18 cellular contexts compared by ENCODE assay signal in genomic region chr6:17536586-17536985, GRCh38.
DNase-seq lines count a peak whose midpoint lies in the region; ATAC-seq and TF ChIP-seq lines count a peak whose summit lies in the region.
"Had no signal": no experiment of that assay in that cellular context is flagged by ENCODE, and none has a peak within 500 bp of the region (broad histone marks: within the 10 kb centered on the region; RNA-seq: fewer than 3 reads in every experiment).

No MANE protein-coding gene starts in this region.

- H3K27me3 ChIP-seq in CD8-positive, alpha-beta T cell (ENCODE audit: insufficient read depth, low read length) = no peaks in the 10 kb centered on the region
- H3K27me3 ChIP-seq: BLaER1, esophagus squamous epithelium, hepatocyte, left lung had no signal

- H3K27ac ChIP-seq in CD8-positive, alpha-beta T cell (ENCODE audit: low read depth, low read length) = no peak overlapping the region
- H3K27ac ChIP-seq: BLaER1, esophagus squamous epithelium, hepatocyte, left lung had no signal

- H3K4me1 Mint-ChIP-seq in CD8-positive, alpha-beta T cell (ENCODE audit: low read depth) = no peaks in the 10 kb centered on the region
- H3K4me1 Mint-ChIP-seq: activated CD8-positive, alpha-beta memory T cell treated with anti-CD3 and anti-CD28 coated beads, Interleukin-2, amount 10 ng/mL, durations not matched to agents 7 days and 5 days had no signal

- no peak overlapping the region for H3K4me3 ChIP-seq in CD8-positive, alpha-beta T cell (ENCODE audit: low read depth, low read length)
- H3K4me3 ChIP-seq: BLaER1, esophagus squamous epithelium, hepatocyte, left lung had no signal

- DNase-seq in GM10248 (ENCODE audit: extremely low spot score) = peak; percentile 47
- no peak for DNase-seq in CD8-positive, alpha-beta T cell
- no peak for DNase-seq in kidney tubule cell (ENCODE audit: low spot score)
- no peak for DNase-seq in GM19238 (ENCODE audit: insufficient read length, low spot score)
- DNase-seq: activated CD8-positive, alpha-beta memory T cell treated with anti-CD3 and anti-CD28 coated beads, Interleukin-2, amount 10 ng/mL, durations not matched to agents 7 days and 5 days; esophagus squamous epithelium; HCEC 1CT; left lung; NCI-H2029; right cardiac atrium; SHP77 treated with DMSO at 0.1 percent for 48 hours had no signal

- no peak for TF ChIP-seq CTCF in GM10248 (IDR thresholded peaks at IDR 0.05; ENCODE audit: control extremely low read depth, extremely low read depth, low read depth, missing control alignments)
- no peak for TF ChIP-seq CTCF in CD8-positive, alpha-beta T cell (IDR thresholded peaks at IDR 0.05)

- POLR2A ChIA-PET in GM10248 (lab: Yijun Ruan, JAX) = no interaction called here
- POLR2A ChIA-PET in CD8-positive, alpha-beta T cell (lab: Charles Lee) = no interaction called here

- ATAC-seq in GM18508 (IDR thresholded peaks at IDR 0.05; ENCODE audit: insufficient read depth, unreplicated experiment) (peak; percentile 77), GM21576 (IDR thresholded peaks at IDR 0.05; ENCODE audit: unreplicated experiment) (peak; percentile 75), HG03378 (IDR thresholded peaks at IDR 0.05; ENCODE audit: unreplicated experiment) (peak; percentile 63), HG03097 (IDR thresholded peaks at IDR 0.05; ENCODE audit: low FRiP score, unreplicated experiment) (no peak)
- ATAC-seq in CD8-positive, alpha-beta T cell = no peak
- ATAC-seq: activated CD8-positive, alpha-beta memory T cell treated with anti-CD3 and anti-CD28 coated beads, Interleukin-2, amount 10 ng/mL, durations not matched to agents 7 days and 5 days; left lung; right cardiac atrium had no signal

- H3K27ac Mint-ChIP-seq in CD8-positive, alpha-beta T cell = no peak overlapping the region
- H3K27ac Mint-ChIP-seq: activated CD8-positive, alpha-beta memory T cell treated with anti-CD3 and anti-CD28 coated beads, Interleukin-2, amount 10 ng/mL, durations not matched to agents 7 days and 5 days; dendritic cell treated with granulocyte-macrophage colony-stimulating factor and Interleukin-4, amounts not matched to agents 40 ng/mL and 50 ng/mL, for 4 days had no signal

- H3K4me3 Mint-ChIP-seq in CD8-positive, alpha-beta T cell = no peak overlapping the region
- H3K4me3 Mint-ChIP-seq: activated CD8-positive, alpha-beta memory T cell treated with anti-CD3 and anti-CD28 coated beads, Interleukin-2, amount 10 ng/mL, durations not matched to agents 7 days and 5 days; dendritic cell treated with granulocyte-macrophage colony-stimulating factor and Interleukin-4, amounts not matched to agents 40 ng/mL and 50 ng/mL, for 4 days had no signal

- H3K9me3 ChIP-seq in CD8-positive, alpha-beta T cell (ENCODE audit: low read length) = no peaks in the 10 kb centered on the region
- H3K9me3 ChIP-seq: BLaER1, esophagus squamous epithelium, left lung had no signal

- CTCF ChIA-PET in GM10248 (lab: Yijun Ruan, JAX) = no interaction called here
- CTCF ChIA-PET in CD8-positive, alpha-beta T cell (lab: Charles Lee) = no interaction called here

- H3K36me3 ChIP-seq in CD8-positive, alpha-beta T cell (ENCODE audit: insufficient read depth, low read length) = no peaks in the 10 kb centered on the region
- H3K36me3 ChIP-seq: esophagus squamous epithelium, left lung had no signal

- intact Hi-C loops in CD8-positive, alpha-beta T cell (cut with DNase I, micrococcal nuclease) = no loop called here

- H3K4me1 ChIP-seq in CD8-positive, alpha-beta T cell (ENCODE audit: insufficient read depth, low read length) = no peaks in the 10 kb centered on the region
- H3K4me1 ChIP-seq: BLaER1, esophagus squamous epithelium, left lung had no signal

- no peaks in the 10 kb centered on the region for H3K9me3 Mint-ChIP-seq in CD8-positive, alpha-beta T cell
- H3K9me3 Mint-ChIP-seq: dendritic cell treated with granulocyte-macrophage colony-stimulating factor and Interleukin-4, amounts not matched to agents 40 ng/mL and 50 ng/mL, for 4 days had no signal

- no peaks in the 10 kb centered on the region for H3K36me3 Mint-ChIP-seq in CD8-positive, alpha-beta T cell
- H3K36me3 Mint-ChIP-seq: activated CD8-positive, alpha-beta memory T cell treated with anti-CD3 and anti-CD28 coated beads, Interleukin-2, amount 10 ng/mL, durations not matched to agents 7 days and 5 days had no signal

- peaks cover 14% of the 10 kb centered on the region for H3K27me3 Mint-ChIP-seq in CD8-positive, alpha-beta T cell (ENCODE audit: low read depth)
- H3K27me3 Mint-ChIP-seq: dendritic cell treated with granulocyte-macrophage colony-stimulating factor and Interleukin-4, amounts not matched to agents 40 ng/mL and 50 ng/mL, for 4 days had no signal

Comparison
In these comparisons a context has a peak if more than half of its experiments do, and no peak if none do; other contexts are left out.
1. ATAC-seq: peak in GM18508 (single experiment), GM21576 (single experiment) and HG03378 (single experiment); none in CD8-positive, alpha-beta T cell (single experiment) and HG03097 (single experiment).